8 cellular contexts compared by ENCODE assay signal in the genomic region with DNA sequence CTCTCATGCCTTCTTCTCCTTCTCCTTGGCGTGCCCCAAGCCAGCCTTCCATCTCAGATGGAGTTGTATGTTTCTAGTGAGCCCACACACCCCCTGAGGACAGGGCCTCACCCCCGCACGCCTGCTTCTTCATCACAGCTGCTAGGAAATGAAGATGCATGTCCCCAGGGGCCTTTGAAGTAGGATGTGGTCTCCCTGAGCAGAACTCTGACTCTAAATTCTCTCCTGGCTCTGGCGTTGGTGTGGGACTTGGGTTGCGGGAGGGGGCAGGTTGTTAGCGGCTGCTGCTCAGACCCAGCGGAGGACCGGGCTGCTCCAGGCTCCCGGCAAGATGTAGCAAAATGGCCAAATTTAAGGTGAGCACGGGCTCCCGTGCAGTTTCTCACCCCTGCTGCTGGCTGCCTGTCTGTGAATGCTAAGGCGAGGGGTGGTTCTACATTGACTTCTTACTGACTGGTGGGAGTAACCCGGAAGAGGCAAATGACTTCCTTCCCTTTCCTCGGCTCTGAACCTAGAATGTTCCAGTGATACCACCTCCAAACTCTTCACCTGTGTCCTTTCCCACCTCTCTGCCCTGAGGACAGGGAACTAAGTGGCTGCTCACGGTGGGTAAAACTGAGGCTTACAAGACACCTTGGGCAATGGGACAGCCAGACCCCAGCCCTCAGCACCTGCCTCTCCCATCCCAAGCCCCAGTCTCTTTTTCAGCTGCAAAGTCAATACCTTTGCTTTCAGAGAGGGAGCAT. TPM values are rescaled to one million over a fixed set of nuclear protein-coding genes. Genes with fewer than 3 reads are reported as not detected.
DNase-seq lines count a peak whose midpoint lies in the region; ATAC-seq and TF ChIP-seq lines count a peak whose summit lies in the region.

No MANE protein-coding gene starts in this region.

- no peaks in the 10 kb centered on the region for H3K36me3 ChIP-seq in parathyroid adenoma (ENCODE audit: control insufficient read depth, insufficient read depth, low read length)
- H3K36me3 ChIP-seq in aorta (ENCODE audit: control insufficient read depth in 1 of 2, insufficient read depth in 2 of 2, low read length in 1 of 2): no peaks in the 10 kb centered on the region

- peak overlapping the region; percentile 70 for H2AFZ ChIP-seq in parathyroid adenoma

- no peaks in the 10 kb centered on the region for H3K9me3 ChIP-seq in parathyroid adenoma (ENCODE audit: control insufficient read depth, low read length)
- no peaks in the 10 kb centered on the region for H3K9me3 ChIP-seq in aorta (ENCODE audit: control insufficient read depth, low read length)

- no peak overlapping the region for H3K27ac ChIP-seq in parathyroid adenoma
- no peak overlapping the region for H3K27ac ChIP-seq in aorta (ENCODE audit: low read depth in 1 of 2, low read length in 2 of 2)

- H3K9ac ChIP-seq in parathyroid adenoma: no peak overlapping the region

- H3K4me3 ChIP-seq in GM12865 (ENCODE audit: low read depth, low read length) (no peak overlapping the region), parathyroid adenoma (ENCODE audit: low read depth, low read length) (no peak overlapping the region), aorta (ENCODE audit: low read length in 2 of 2) (no peak overlapping the region)

- H3K4me1 ChIP-seq in parathyroid adenoma: peaks cover 15% of the 10 kb centered on the region
- no peaks in the 10 kb centered on the region for H3K4me1 ChIP-seq in aorta (ENCODE audit: control insufficient read depth in 1 of 2, insufficient read depth in 2 of 2, low read length in 2 of 2)

- TF ChIP-seq CTCF in GM12865 (IDR thresholded peaks at IDR 0.05; ENCODE audit: insufficient read depth, low read depth, low read length, missing control alignments) (no peak), parathyroid adenoma (IDR thresholded peaks at IDR 0.05) (no peak), progenitor cell of endocrine pancreas (IDR thresholded peaks at IDR 0.05; ENCODE audit: unreplicated experiment) (no peak)

- no peaks in the 10 kb centered on the region for H3K27me3 Mint-ChIP-seq in activated naive CD8-positive, alpha-beta T cell treated with anti-CD3 and anti-CD28 coated beads, Interleukin-2, amount 50 U/mL, for 24 hours
- H3K27me3 Mint-ChIP-seq in progenitor cell of endocrine pancreas: no peaks in the 10 kb centered on the region

- H3K4me2 ChIP-seq in parathyroid adenoma (ENCODE audit: low read length): no peak overlapping the region

- peak; percentile 43 for DNase-seq in GM12865 (ENCODE audit: low read depth)
- peak; percentile 30 for DNase-seq in activated naive CD8-positive, alpha-beta T cell treated with anti-CD3 and anti-CD28 coated beads, Interleukin-2, amount 50 U/mL, for 24 hours
- no peak for DNase-seq in progenitor cell of endocrine pancreas (ENCODE audit: low spot score, unreplicated experiment)
- no peak for DNase-seq in aorta
- no peak for DNase-seq in cerebellar nuclear complex (lab: John Stamatoyannopoulos, UW)

- peak overlapping the region; percentile 5 for H3K27ac Mint-ChIP-seq in activated naive CD8-positive, alpha-beta T cell treated with anti-CD3 and anti-CD28 coated beads, Interleukin-2, amount 50 U/mL, for 24 hours
- no peak overlapping the region for H3K27ac Mint-ChIP-seq in progenitor cell of endocrine pancreas

- no peaks in the 10 kb centered on the region for H3K9me3 Mint-ChIP-seq in activated naive CD8-positive, alpha-beta T cell treated with anti-CD3 and anti-CD28 coated beads, Interleukin-2, amount 50 U/mL, for 24 hours
- no peaks in the 10 kb centered on the region for H3K9me3 Mint-ChIP-seq in progenitor cell of endocrine pancreas (ENCODE audit: low read depth)

- no peaks in the 10 kb centered on the region for H3K79me2 ChIP-seq in parathyroid adenoma

- peaks cover 4% of the 10 kb centered on the region for H3K36me3 Mint-ChIP-seq in activated naive CD8-positive, alpha-beta T cell treated with anti-CD3 and anti-CD28 coated beads, Interleukin-2, amount 50 U/mL, for 24 hours (ENCODE audit: low read depth)
- H3K36me3 Mint-ChIP-seq in progenitor cell of endocrine pancreas (ENCODE audit: insufficient read depth): no peaks in the 10 kb centered on the region

- H3K4me3 Mint-ChIP-seq in activated naive CD8-positive, alpha-beta T cell treated with anti-CD3 and anti-CD28 coated beads, Interleukin-2, amount 50 U/mL, for 24 hours: peak overlapping the region; percentile 40
- no peak overlapping the region for H3K4me3 Mint-ChIP-seq in progenitor cell of endocrine pancreas (ENCODE audit: low read depth)

- peaks cover 43% of the 10 kb centered on the region for H3K4me1 Mint-ChIP-seq in activated naive CD8-positive, alpha-beta T cell treated with anti-CD3 and anti-CD28 coated beads, Interleukin-2, amount 50 U/mL, for 24 hours
- H3K4me1 Mint-ChIP-seq in progenitor cell of endocrine pancreas (ENCODE audit: low read depth): peaks cover 22% of the 10 kb centered on the region

- 79 to 84% methylated on average over 14 to 15 of the region's 15 CpGs for WGBS in aorta, 2 donors

- intact Hi-C loops in aorta (cut with DNase I): no loop called here

- ATAC-seq in HG03457 (IDR thresholded peaks at IDR 0.05; ENCODE audit: unreplicated experiment): peak; percentile 57
- ATAC-seq in activated naive CD8-positive, alpha-beta T cell treated with anti-CD3 and anti-CD28 coated beads, Interleukin-2, amount 50 U/mL, for 24 hours: peak; percentile 83
- ATAC-seq in aorta (ENCODE audit: low FRiP score): no peak
- ATAC-seq in HG02642 (IDR thresholded peaks at IDR 0.05; ENCODE audit: poor library complexity, unreplicated experiment): no peak

- H3K27me3 ChIP-seq in parathyroid adenoma (ENCODE audit: control insufficient read depth, insufficient read depth, low read length): no peaks in the 10 kb centered on the region
- no peaks in the 10 kb centered on the region for H3K27me3 ChIP-seq in aorta (ENCODE audit: control insufficient read depth in 1 of 2, insufficient read depth in 2 of 2, low read length in 1 of 2)

RNA-seq across cellular contexts. Expression of gene SYNJ2, which starts 8.8 kb away (rescaled TPM):
- total RNA-seq in progenitor cell of endocrine pancreas: 18.9 and 22.2 TPM in 2 replicates
- 10 to 100 TPM; 26.8 to 38.7 TPM for total RNA-seq in aorta
- polyA plus RNA-seq in aorta: 10 to 100 TPM in 1 of 2 donors, 1 to 10 TPM in 1; 8.6 to 17.9 TPM

Comparison
In these comparisons a context has a peak if more than half of its experiments do, and no peak if none do; other contexts are left out.
1. DNase-seq: peak in GM12865 (single experiment) and activated naive CD8-positive, alpha-beta T cell treated with anti-CD3 and anti-CD28 coated beads, Interleukin-2, amount 50 U/mL, for 24 hours (single experiment); none in progenitor cell of endocrine pancreas (single experiment), aorta (0 of 2) and cerebellar nuclear complex (0 of 2).
2. ATAC-seq: peak in HG03457 (single experiment) and activated naive CD8-positive, alpha-beta T cell treated with anti-CD3 and anti-CD28 coated beads, Interleukin-2, amount 50 U/mL, for 24 hours (single experiment); none in aorta (single experiment) and HG02642 (single experiment).